Comparison of ENCODE assay signal across 10 cellular contexts in the genomic region with DNA sequence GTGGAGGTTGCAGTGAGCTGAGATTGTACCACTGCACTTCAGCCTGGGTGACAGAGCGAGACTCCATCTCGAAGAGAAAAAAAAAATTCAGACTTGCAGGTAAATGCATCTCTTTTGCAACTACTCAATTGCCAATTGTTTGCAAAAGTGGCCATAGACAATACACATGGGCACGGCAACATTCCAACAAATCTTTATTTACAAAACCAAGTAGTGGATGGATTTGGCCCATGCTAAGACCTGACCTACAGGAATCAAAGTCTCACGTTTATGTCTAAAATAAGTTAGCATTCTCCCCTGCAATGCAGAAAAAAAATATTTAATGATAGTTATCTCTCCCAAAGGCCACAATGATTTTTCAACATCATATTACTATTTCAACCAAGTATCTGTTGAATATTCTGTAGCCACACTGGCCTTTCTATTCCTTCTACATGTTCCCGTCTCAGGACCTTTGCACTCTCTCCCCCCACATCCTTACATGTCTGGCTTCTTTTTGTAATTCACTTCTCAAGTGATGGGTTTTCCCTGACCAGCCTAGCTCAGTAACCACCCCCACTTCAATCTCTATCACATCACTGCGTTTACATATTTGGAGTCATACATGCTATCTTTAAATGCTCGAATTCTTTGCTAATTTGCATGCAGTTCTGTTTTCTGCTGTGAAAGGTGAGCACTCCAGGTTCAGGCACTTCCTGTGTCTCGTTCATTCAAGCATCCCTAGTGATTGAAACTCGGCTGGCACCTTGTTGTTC. TPM values are rescaled to one million over a fixed set of nuclear protein-coding genes. Genes with fewer than 3 reads are reported as not detected.
DNase-seq lines count a peak whose midpoint lies in the region; ATAC-seq lines count a peak whose summit lies in the region.
"Had no signal": no experiment of that assay in that cellular context is flagged by ENCODE, and none has a peak within 500 bp of the region (broad histone marks: within the 10 kb centered on the region; RNA-seq: fewer than 3 reads in every experiment).

No MANE protein-coding gene starts in this region.

- H3K36me3 ChIP-seq in CD4-positive, alpha-beta memory T cell (ENCODE audit: insufficient read depth, low read length), result peaks cover 5% of the 10 kb centered on the region

- peak in 3 of 5 donors; percentile 26 to 67 (median 33) for DNase-seq in CD4-positive, alpha-beta memory T cell
- DNase-seq in activated naive CD8-positive, alpha-beta T cell treated with anti-CD3 and anti-CD28 coated beads, Interleukin-2, amount 50 U/mL, for 24 hours, result no peak
- DNase-seq in iPS-NIHi7 (ENCODE audit: extremely low spot score), result no peak
- no peak for DNase-seq in effector CD8-positive, alpha-beta T cell (lab: John Stamatoyannopoulos, UW)
- DNase-seq in posterior cingulate gyrus, result no peak
- DNase-seq in midbrain (lab: John Stamatoyannopoulos, UW), result no peak
- DNase-seq: DND-41 had no signal

- H3K9me3 Mint-ChIP-seq in CD4-positive, alpha-beta memory T cell, result peaks cover 0 to 3% (median 0%) of the 10 kb centered on the region in 8 donors
- peaks cover 6% of the 10 kb centered on the region for H3K9me3 Mint-ChIP-seq in activated naive CD8-positive, alpha-beta T cell treated with anti-CD3 and anti-CD28 coated beads, Interleukin-2, amount 50 U/mL, for 24 hours

- POLR2A ChIA-PET in CD4-positive, alpha-beta memory T cell (lab: Charles Lee; ENCODE audit: partially characterized antibody), result interaction anchor here (0.8 to 4.7 kb wide), 11 partner anchors 12 to 104 kb away, joined by 3 to 24 read pairs (median 4); no protein-coding TSS in a partner anchor

- H3K4me1 ChIP-seq in CD4-positive, alpha-beta memory T cell (ENCODE audit: insufficient read depth, low read length), result peaks cover 75% of the 10 kb centered on the region

- intact Hi-C loops in CD4-positive, alpha-beta memory T cell (cut with micrococcal nuclease), result no loop called here
- intact Hi-C loops in posterior cingulate gyrus (cut with DNase I), result no loop called here

- peak overlapping the region; percentile 73 for H3K27ac ChIP-seq in CD4-positive, alpha-beta memory T cell (ENCODE audit: low read depth, low read length)

- H3K4me1 Mint-ChIP-seq in CD4-positive, alpha-beta memory T cell, result peaks cover 45 to 83% (median 64%) of the 10 kb centered on the region in 4 donors
- peaks cover 93% of the 10 kb centered on the region for H3K4me1 Mint-ChIP-seq in activated naive CD8-positive, alpha-beta T cell treated with anti-CD3 and anti-CD28 coated beads, Interleukin-2, amount 50 U/mL, for 24 hours

- peak overlapping the region in 1 of 2 donors; percentile 36 for H3K4me3 ChIP-seq in CD4-positive, alpha-beta memory T cell (ENCODE audit: low read length in 2 of 2)

- H3K9me3 ChIP-seq in CD4-positive, alpha-beta memory T cell (ENCODE audit: control insufficient read depth in 1 of 2, low read length in 2 of 2), result no peaks in the 10 kb centered on the region

- peak overlapping the region; percentile 78 to 94 (median 92) for H3K27ac Mint-ChIP-seq in CD4-positive, alpha-beta memory T cell
- peak overlapping the region; percentile 96 for H3K27ac Mint-ChIP-seq in activated naive CD8-positive, alpha-beta T cell treated with anti-CD3 and anti-CD28 coated beads, Interleukin-2, amount 50 U/mL, for 24 hours

- ATAC-seq in GM19372 (IDR thresholded peaks at IDR 0.05; ENCODE audit: low read depth, unreplicated experiment) (peak; percentile 52), HG03108 (IDR thresholded peaks at IDR 0.05; ENCODE audit: unreplicated experiment) (peak; percentile 53)
- peak; percentile 55 for ATAC-seq in activated naive CD8-positive, alpha-beta T cell treated with anti-CD3 and anti-CD28 coated beads, Interleukin-2, amount 50 U/mL, for 24 hours
- ATAC-seq: Panc1 had no signal

- CTCF ChIA-PET in CD4-positive, alpha-beta memory T cell (lab: Charles Lee; ENCODE audit: partially characterized antibody), result interaction anchor here (0.6 to 1.3 kb wide), 4 partner anchors 16 to 53 kb away, joined by 3 read pairs; no protein-coding TSS in a partner anchor

- H3K27me3 Mint-ChIP-seq in CD4-positive, alpha-beta memory T cell, result no peaks in the 10 kb centered on the region
- H3K27me3 Mint-ChIP-seq in activated naive CD8-positive, alpha-beta T cell treated with anti-CD3 and anti-CD28 coated beads, Interleukin-2, amount 50 U/mL, for 24 hours, result no peaks in the 10 kb centered on the region

- H3K36me3 Mint-ChIP-seq in CD4-positive, alpha-beta memory T cell, result peaks cover 22 to 44% of the 10 kb centered on the region in 2 donors
- peaks cover 63% of the 10 kb centered on the region for H3K36me3 Mint-ChIP-seq in activated naive CD8-positive, alpha-beta T cell treated with anti-CD3 and anti-CD28 coated beads, Interleukin-2, amount 50 U/mL, for 24 hours (ENCODE audit: low read depth)

- no peaks in the 10 kb centered on the region for H3K27me3 ChIP-seq in CD4-positive, alpha-beta memory T cell (ENCODE audit: insufficient read depth, low read length)

- peak overlapping the region in 7 of 8 donors; percentile 23 to 71 (median 44) for H3K4me3 Mint-ChIP-seq in CD4-positive, alpha-beta memory T cell
- peak overlapping the region; percentile 26 for H3K4me3 Mint-ChIP-seq in activated naive CD8-positive, alpha-beta T cell treated with anti-CD3 and anti-CD28 coated beads, Interleukin-2, amount 50 U/mL, for 24 hours

RNA-seq across cellular contexts. Expression of a gene that starts 54.2 kb away (rescaled TPM):
- 100 to 1,000 TPM; 197 to 202 TPM for total RNA-seq in CD4-positive, alpha-beta memory T cell
- polyA plus RNA-seq in CD4-positive, alpha-beta memory T cell, result 100 to 1,000 TPM; 143 to 165 TPM

Comparison
In these comparisons a context has a peak if more than half of its experiments do, and no peak if none do; other contexts are left out.
1. DNase-seq: peak in CD4-positive, alpha-beta memory T cell (3 of 5); none in activated naive CD8-positive, alpha-beta T cell treated with anti-CD3 and anti-CD28 coated beads, Interleukin-2, amount 50 U/mL, for 24 hours (single experiment), iPS-NIHi7 (single experiment), effector CD8-positive, alpha-beta T cell (single experiment), posterior cingulate gyrus (0 of 10) and midbrain (single experiment).
2. Peak in every context shown above with its lines, with median percentiles within 50 percentile points of each other: ATAC-seq.